ENCODE assay signal across 8 cellular contexts in the genomic region with DNA sequence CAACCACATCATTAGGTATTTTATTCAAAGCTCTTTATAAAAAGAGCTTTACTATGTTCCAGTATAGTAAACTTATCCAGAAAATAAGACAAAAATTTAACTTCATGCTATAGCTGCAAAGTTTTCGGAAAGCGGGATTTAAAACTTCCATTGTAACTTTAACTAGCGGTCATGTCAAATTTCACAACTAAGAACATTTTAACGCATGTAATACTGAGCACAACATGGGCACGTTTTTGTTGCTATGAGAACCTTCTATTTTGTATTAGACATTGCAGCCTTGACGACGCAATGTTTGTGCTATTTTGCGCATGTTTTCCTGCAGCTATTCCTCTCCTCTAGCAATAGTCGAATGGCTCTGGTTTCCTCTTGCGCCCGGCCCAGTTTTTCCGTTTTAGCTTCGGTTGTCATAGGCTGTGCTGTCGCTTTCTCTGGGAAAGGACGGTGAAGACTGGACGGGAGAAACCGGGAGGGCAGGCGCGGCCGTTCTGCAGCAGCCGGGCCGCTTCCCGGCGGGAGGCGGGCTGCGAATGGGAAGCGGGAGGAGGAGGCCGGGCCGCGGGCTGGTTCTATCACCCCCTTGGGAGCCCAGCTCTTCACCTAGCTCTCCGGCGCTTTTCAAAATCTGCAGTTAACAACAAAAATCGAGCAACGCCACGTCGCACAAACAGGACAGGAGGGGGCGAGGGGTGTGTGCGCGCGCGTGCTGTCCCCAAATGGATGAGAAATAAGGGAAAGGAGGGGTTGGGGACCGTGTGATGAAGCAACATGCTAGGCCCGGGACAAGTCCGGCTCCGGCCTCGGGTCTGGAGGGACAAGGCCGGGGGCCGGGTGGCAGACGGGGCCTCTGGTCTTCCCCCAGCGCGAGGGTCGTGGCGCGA.
A peak's percentile ranks its signal among the peaks of the same experiment; 100 is the strongest.
DNase-seq lines count a peak whose midpoint lies in the region; ATAC-seq, FAIRE-seq and TF ChIP-seq lines count a peak whose summit lies in the region.

No MANE protein-coding gene starts in this region.

- H3K27me3 ChIP-seq in body of pancreas = no peaks in the 10 kb centered on the region
- no peaks in the 10 kb centered on the region for H3K27me3 ChIP-seq in iPS-18a (ENCODE audit: control insufficient read depth, insufficient read depth, low read length)

- peaks cover 14% of the 10 kb centered on the region for H3K4me1 Mint-ChIP-seq in T-helper 2 cell treated with Interferon-gamma antibody and Interleukin-4, amounts not matched to agents 5 μg/mL and 100 μg/mL, for 36 hours (ENCODE audit: low read depth)

- TF ChIP-seq POLR2A in GM12892 (IDR thresholded peaks at IDR 0.05; ENCODE audit: low read depth, low read length) = no peak; the same call in 1 of the 2 replicates
- peak; percentile 78 to 98 (median 95) for TF ChIP-seq POLR2A in body of pancreas (IDR thresholded peaks at IDR 0.05)

- ATAC-seq in HG02884 (IDR thresholded peaks at IDR 0.05; ENCODE audit: unreplicated experiment) (peak; percentile 26), body of pancreas (peak; percentile 59)

- H3K27me3 Mint-ChIP-seq in T-helper 2 cell treated with Interferon-gamma antibody and Interleukin-4, amounts not matched to agents 5 μg/mL and 100 μg/mL, for 36 hours (ENCODE audit: low read depth) = peaks cover 3% of the 10 kb centered on the region

- H3K9me3 Mint-ChIP-seq in T-helper 2 cell treated with Interferon-gamma antibody and Interleukin-4, amounts not matched to agents 5 μg/mL and 100 μg/mL, for 36 hours = no peaks in the 10 kb centered on the region

- no peak for TF ChIP-seq CTCF in body of pancreas (IDR thresholded peaks at IDR 0.05)

- 1% methylated on average over 32 to 53 of the region's 54 CpGs for WGBS in body of pancreas, 2 donors

- peak overlapping the region; percentile 97 to 100 (median 100) for H3K27ac ChIP-seq in body of pancreas
- peak overlapping the region; percentile 84 for H3K27ac ChIP-seq in iPS-18a (ENCODE audit: low read length)

- peak overlapping the region; percentile 99 for H3K27ac Mint-ChIP-seq in T-helper 2 cell treated with Interferon-gamma antibody and Interleukin-4, amounts not matched to agents 5 μg/mL and 100 μg/mL, for 36 hours

- no peaks in the 10 kb centered on the region for H3K9me3 ChIP-seq in body of pancreas
- no peaks in the 10 kb centered on the region for H3K9me3 ChIP-seq in iPS-18a (ENCODE audit: control insufficient read depth, low read depth, low read length)

- intact Hi-C loops in body of pancreas (cut with DNase I) = loop anchor here (10.0 kb wide), 1 partner anchor 95 kb away; no protein-coding TSS in a partner anchor

- H3K9ac ChIP-seq in iPS-18a (ENCODE audit: low read length) = peak overlapping the region; percentile 97

- H3K4me3 ChIP-seq in body of pancreas (peak overlapping the region; percentile 43 to 57), iPS-18a (ENCODE audit: low read length) (peak overlapping the region; percentile 69), skeletal muscle cell (ENCODE audit: low read depth, low read length) (peak overlapping the region; percentile 69)

- H3K36me3 ChIP-seq in body of pancreas (replicated peaks in 1 of 2; ENCODE audit: insufficient read depth in 1 of 2, low read depth in 2 of 2) (no peaks in the 10 kb centered on the region), iPS-18a (ENCODE audit: control insufficient read depth, low read depth, low read length) (no peaks in the 10 kb centered on the region)

- peaks cover 1% of the 10 kb centered on the region for H3K36me3 Mint-ChIP-seq in T-helper 2 cell treated with Interferon-gamma antibody and Interleukin-4, amounts not matched to agents 5 μg/mL and 100 μg/mL, for 36 hours (ENCODE audit: low read depth)

- DNase-seq in GM12892 (ENCODE audit: insufficient read length) (peak; percentile 7), NCI-H146 (lab: John Stamatoyannopoulos, UW) (peak; percentile 91), body of pancreas (peak; percentile 79 to 90 (median 82)), skeletal muscle cell (ENCODE audit: low read depth) (peak; percentile 58), epidermal melanocyte (ENCODE audit: insufficient read length, low spot score) (no peak)
- peak; percentile 42 for DNase-seq in T-helper 2 cell treated with Interferon-gamma antibody and Interleukin-4, amounts not matched to agents 5 μg/mL and 100 μg/mL, for 36 hours (ENCODE audit: low spot score)

- peak overlapping the region; percentile 91 for H3K4me3 Mint-ChIP-seq in T-helper 2 cell treated with Interferon-gamma antibody and Interleukin-4, amounts not matched to agents 5 μg/mL and 100 μg/mL, for 36 hours

- FAIRE-seq in GM12892 (lab: Jason Lieb, UNC) = peak; percentile 84

- peaks cover 25% of the 10 kb centered on the region for H3K4me1 ChIP-seq in body of pancreas
- H3K4me1 ChIP-seq in iPS-18a (ENCODE audit: control insufficient read depth, low read depth, low read length) = peaks cover 22% of the 10 kb centered on the region
